Comparison of ENCODE assay signal across 10 cellular contexts in the genomic region with DNA sequence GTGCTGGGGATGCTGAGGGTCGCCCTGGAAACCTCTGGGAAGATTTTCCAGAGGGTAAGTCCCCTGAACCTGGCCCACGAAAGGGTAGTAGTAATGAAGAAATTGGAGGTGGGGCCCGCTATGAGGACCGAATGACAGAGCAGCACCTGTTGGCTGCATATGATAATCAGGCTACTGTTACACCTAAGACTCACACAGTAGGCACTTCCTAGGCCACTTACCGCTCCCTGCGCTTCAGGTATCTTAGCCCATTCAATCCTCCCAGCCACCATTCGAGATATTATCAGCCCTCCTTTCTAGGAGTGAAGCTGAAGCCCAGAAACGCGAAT. TPM values are rescaled to one million over a fixed set of nuclear protein-coding genes. Genes with fewer than 3 reads are reported as not detected.
DNase-seq lines count a peak whose midpoint lies in the region; ATAC-seq and TF ChIP-seq lines count a peak whose summit lies in the region.
"Had no signal": no experiment of that assay in that cellular context is flagged by ENCODE, and none has a peak within 500 bp of the region (broad histone marks: within the 10 kb centered on the region; RNA-seq: fewer than 3 reads in every experiment).

No MANE protein-coding gene starts in this region.

- no peaks in the 10 kb centered on the region for H4K20me1 ChIP-seq in DOHH2 (ENCODE audit: control insufficient read depth, insufficient read depth, low read depth, low read length)

- DNase-seq in activated naive CD8-positive, alpha-beta T cell treated with anti-CD3 and anti-CD28 coated beads, Interleukin-2, amount 10 ng/mL, durations not matched to agents 7 days and 5 days = no peak
- DNase-seq in neural crest cell (ENCODE audit: low read depth, low spot score) (no peak), brain microvascular endothelial cell (no peak), Right ventricle myocardium inferior (ENCODE audit: missing footprints) (no peak)
- DNase-seq in stimulated activated naive CD4-positive, alpha-beta T cell (lab: John Stamatoyannopoulos, UW) = no peak

- peaks cover 27% of the 10 kb centered on the region for H3K4me1 Mint-ChIP-seq in activated naive CD8-positive, alpha-beta T cell treated with anti-CD3 and anti-CD28 coated beads, Interleukin-2, amount 10 ng/mL, durations not matched to agents 7 days and 5 days
- peaks cover 20% of the 10 kb centered on the region for H3K4me1 Mint-ChIP-seq in neural crest cell

- H3K4me3 ChIP-seq in DOHH2 (ENCODE audit: low read length) = peak overlapping the region; percentile 35
- H3K4me3 ChIP-seq in brain microvascular endothelial cell (ENCODE audit: low read depth, low read length) = no peak overlapping the region

- H3K27ac Mint-ChIP-seq in activated naive CD8-positive, alpha-beta T cell treated with anti-CD3 and anti-CD28 coated beads, Interleukin-2, amount 10 ng/mL, durations not matched to agents 7 days and 5 days = peak overlapping the region; percentile 21
- H3K27ac Mint-ChIP-seq in neural crest cell (ENCODE audit: unreplicated experiment) = no peak overlapping the region

- in situ Hi-C loops in brain microvascular endothelial cell (cut with HindIII; ENCODE audit: low pct_ligation_motif_present, low sequenced_read_pairs) = no loop called here

- H3K27me3 Mint-ChIP-seq in activated naive CD8-positive, alpha-beta T cell treated with anti-CD3 and anti-CD28 coated beads, Interleukin-2, amount 10 ng/mL, durations not matched to agents 7 days and 5 days = no peaks in the 10 kb centered on the region
- peaks cover 9% of the 10 kb centered on the region for H3K27me3 Mint-ChIP-seq in neural crest cell (ENCODE audit: low read depth)

- H3F3A ChIP-seq in DOHH2 (ENCODE audit: control insufficient read depth, insufficient read depth) = peaks cover 9% of the 10 kb centered on the region

- H3K27me3 ChIP-seq in DOHH2 (ENCODE audit: control insufficient read depth, low read length) = peaks cover 14% of the 10 kb centered on the region
- no peaks in the 10 kb centered on the region for H3K27me3 ChIP-seq in brain microvascular endothelial cell (replicated peaks)
- H3K27me3 ChIP-seq: cardiac muscle cell had no signal

- no peaks in the 10 kb centered on the region for H3K79me2 ChIP-seq in DOHH2 (ENCODE audit: control insufficient read depth, low read length)

- POLR2A ChIA-PET in activated naive CD8-positive, alpha-beta T cell treated with anti-CD3 and anti-CD28 coated beads, Interleukin-2, amount 10 ng/mL, durations not matched to agents 7 days and 5 days (lab: Charles Lee) = interaction anchor here (0.6 to 3.2 kb wide), 11 partner anchors 20 to 184 kb away, joined by 3 to 41 read pairs (median 7); partner anchors contain the start of genes HCST, LIN37, NFKBID and NPHS1

- peak overlapping the region; percentile 62 for H3K4me3 Mint-ChIP-seq in activated naive CD8-positive, alpha-beta T cell treated with anti-CD3 and anti-CD28 coated beads, Interleukin-2, amount 10 ng/mL, durations not matched to agents 7 days and 5 days
- peak overlapping the region; percentile 76 for H3K4me3 Mint-ChIP-seq in neural crest cell

- intact Hi-C loops in Right ventricle myocardium inferior (cut with DNase I) = loop anchor here (1.0 to 10.0 kb wide), 7 partner anchors 35 to 237 kb away; partner anchors contain the start of genes ALKBH6, PSENEN, THAP8 and U2AF1L4

- peak overlapping the region; percentile 49 for H3K4me2 ChIP-seq in DOHH2 (ENCODE audit: low read length)

- peak; percentile 4 for ATAC-seq in HG03439 (IDR thresholded peaks at IDR 0.05; ENCODE audit: unreplicated experiment)
- peak; percentile 1 for ATAC-seq in activated naive CD8-positive, alpha-beta T cell treated with anti-CD3 and anti-CD28 coated beads, Interleukin-2, amount 10 ng/mL, durations not matched to agents 7 days and 5 days (ENCODE audit: low read depth)
- no peak for ATAC-seq in GM21717 (IDR thresholded peaks at IDR 0.05; ENCODE audit: unreplicated experiment)
- ATAC-seq in Right ventricle myocardium inferior = no peak

- peak; percentile 10 for TF ChIP-seq CTCF in DOHH2 (IDR thresholded peaks at IDR 0.05; ENCODE audit: low read depth, low read length, poor library complexity, severe bottlenecking)
- peak; percentile 8 for TF ChIP-seq CTCF in neural crest cell (conservative IDR thresholded peaks at IDR 0.05)
- no peak for TF ChIP-seq CTCF in brain microvascular endothelial cell (IDR thresholded peaks at IDR 0.05; ENCODE audit: low read depth, low read length, missing control alignments)

- no peaks in the 10 kb centered on the region for H3K9me3 ChIP-seq in DOHH2 (ENCODE audit: control insufficient read depth, insufficient read depth, low read length)

- H3K9me2 ChIP-seq in DOHH2 (replicated peaks; ENCODE audit: control insufficient read depth, low read length) = no peaks in the 10 kb centered on the region

- peaks cover 1% of the 10 kb centered on the region for H3K36me3 Mint-ChIP-seq in activated naive CD8-positive, alpha-beta T cell treated with anti-CD3 and anti-CD28 coated beads, Interleukin-2, amount 10 ng/mL, durations not matched to agents 7 days and 5 days
- H3K36me3 Mint-ChIP-seq in neural crest cell (ENCODE audit: low read depth) = no peaks in the 10 kb centered on the region

- H3K27ac ChIP-seq in DOHH2 (ENCODE audit: low read depth, low read length) (no peak overlapping the region), brain microvascular endothelial cell (no peak overlapping the region)
- H3K27ac ChIP-seq: cardiac muscle cell had no signal

- peaks cover 47% of the 10 kb centered on the region for H3K4me1 ChIP-seq in DOHH2 (ENCODE audit: control insufficient read depth, low read length)

- no peaks in the 10 kb centered on the region for H3K36me3 ChIP-seq in DOHH2 (ENCODE audit: control insufficient read depth, low read length)
- H3K36me3 ChIP-seq in brain microvascular endothelial cell (replicated peaks) = no peaks in the 10 kb centered on the region
- H3K36me3 ChIP-seq: cardiac muscle cell had no signal

- peaks cover 1% of the 10 kb centered on the region for H3K9me3 Mint-ChIP-seq in activated naive CD8-positive, alpha-beta T cell treated with anti-CD3 and anti-CD28 coated beads, Interleukin-2, amount 10 ng/mL, durations not matched to agents 7 days and 5 days
- H3K9me3 Mint-ChIP-seq in neural crest cell = no peaks in the 10 kb centered on the region

RNA-seq across cellular contexts. Expression of gene LRFN3, which starts 4.3 kb away (rescaled TPM):
- total RNA-seq in activated naive CD8-positive, alpha-beta T cell treated with anti-CD3 and anti-CD28 coated beads, Interleukin-2, amount 10 ng/mL, durations not matched to agents 7 days and 5 days = 10 to 100 TPM; 10.7 to 12.4 TPM
- total RNA-seq in neural crest cell (33.9 and 36.0 TPM in 2 replicates), Right ventricle myocardium inferior (8.4 TPM)

RNA-seq across cellular contexts. Expression of gene TYROBP, which starts 23.7 kb away (rescaled TPM):
- 10 to 100 TPM; 10.6 to 11.2 TPM for total RNA-seq in activated naive CD8-positive, alpha-beta T cell treated with anti-CD3 and anti-CD28 coated beads, Interleukin-2, amount 10 ng/mL, durations not matched to agents 7 days and 5 days
- total RNA-seq in neural crest cell (not detected in 2 replicates), Right ventricle myocardium inferior (34.5 TPM)
- total RNA-seq: cardiac muscle cell, pulmonary artery endothelial cell had no signal

RNA-seq across cellular contexts. Expression of gene HCST, which starts 29.5 kb away (rescaled TPM):
- total RNA-seq in activated naive CD8-positive, alpha-beta T cell treated with anti-CD3 and anti-CD28 coated beads, Interleukin-2, amount 10 ng/mL, durations not matched to agents 7 days and 5 days = 100 to 1,000 TPM; 186 to 190 TPM
- total RNA-seq in neural crest cell (not detected in 2 replicates), Right ventricle myocardium inferior (6.3 TPM)
- total RNA-seq: pulmonary artery endothelial cell had no signal

RNA-seq across cellular contexts. Expression of gene NFKBID, which starts 31.5 kb away (rescaled TPM):
- total RNA-seq in activated naive CD8-positive, alpha-beta T cell treated with anti-CD3 and anti-CD28 coated beads, Interleukin-2, amount 10 ng/mL, durations not matched to agents 7 days and 5 days = 10 to 100 TPM; 40.7 to 48.7 TPM
- total RNA-seq in neural crest cell (6.4 and 8.0 TPM in 2 replicates), Right ventricle myocardium inferior (2.1 TPM)

Comparison
In these comparisons a context has a peak if more than half of its experiments do, and no peak if none do; other contexts are left out.
1. ATAC-seq: peak in HG03439 (single experiment) and activated naive CD8-positive, alpha-beta T cell treated with anti-CD3 and anti-CD28 coated beads, Interleukin-2, amount 10 ng/mL, durations not matched to agents 7 days and 5 days (single experiment); none in GM21717 (single experiment) and Right ventricle myocardium inferior (single experiment).
2. RNA of gene TYROBP, which starts 23.7 kb away (total RNA-seq): 34.5 TPM in Right ventricle myocardium inferior (single experiment) and 10.6 to 11.2 TPM in activated naive CD8-positive, alpha-beta T cell treated with anti-CD3 and anti-CD28 coated beads, Interleukin-2, amount 10 ng/mL, durations not matched to agents 7 days and 5 days; not detected in neural crest cell; every median in the first group is over 10 times any median in the second.
3. RNA of gene HCST, which starts 29.5 kb away (total RNA-seq): 186 to 190 TPM in activated naive CD8-positive, alpha-beta T cell treated with anti-CD3 and anti-CD28 coated beads, Interleukin-2, amount 10 ng/mL, durations not matched to agents 7 days and 5 days; 6.3 TPM in Right ventricle myocardium inferior (single experiment) and not detected in neural crest cell; every median in the first group is over 10 times any median in the second.